ENCODE assay signal across 14 cellular contexts in genomic region chr6:135251964-135252429, GRCh38.
A peak's percentile ranks its signal among the peaks of the same experiment; 100 is the strongest.
DNase-seq lines count a peak whose midpoint lies in the region; ATAC-seq, FAIRE-seq and TF ChIP-seq lines count a peak whose summit lies in the region.
"Had no signal": no experiment of that assay in that cellular context is flagged by ENCODE, and none has a peak within 500 bp of the region (broad histone marks: within the 10 kb centered on the region; RNA-seq: fewer than 3 reads in every experiment).

No MANE protein-coding gene starts in this region.

- intact Hi-C loops in mucosa of descending colon (cut with DNase I, micrococcal nuclease), result no loop called here

- TF ChIP-seq CTCF in astrocyte of the spinal cord (IDR thresholded peaks at IDR 0.05; ENCODE audit: low read depth, low read length) (no peak), mucosa of descending colon (IDR thresholded peaks at IDR 0.05) (no peak)

- DNase-seq in NCI-H1417 (lab: John Stamatoyannopoulos, UW) (peak in 2 of 3 experiments; percentile 55 to 72), NCI-H1417 treated with DMSO at 0.1 percent for 48 hours (lab: John Stamatoyannopoulos, UW) (no peak), HTR-8/SVneo (ENCODE audit: insufficient read length, low spot score) (peak; percentile 17), astrocyte of the spinal cord (ENCODE audit: low read depth, low spot score) (peak; percentile 38), mucosa of descending colon (peak in 2 of 3 donors; percentile 42 to 56), dermis blood vessel endothelial cell (no peak), NCI-H524 (lab: John Stamatoyannopoulos, UW) (no peak)
- DNase-seq: activated T-cell treated with anti-CD3 and anti-CD28 coated beads, Interleukin-2, amount 50 U/mL, for 4 hours; esophagus squamous epithelium; kidney; NCI-H1930 had no signal

- no peak for FAIRE-seq in HTR-8/SVneo (lab: Jason Lieb, UNC)
- FAIRE-seq: kidney had no signal

- H3K36me3 ChIP-seq in mucosa of descending colon (ENCODE audit: low read depth), result no peaks in the 10 kb centered on the region
- H3K36me3 ChIP-seq: cardiac muscle cell, esophagus squamous epithelium, Peyer's patch had no signal

- peaks cover 36% of the 10 kb centered on the region for H3K4me1 ChIP-seq in mucosa of descending colon (ENCODE audit: low read depth)

- no peak overlapping the region for H3K4me3 ChIP-seq in astrocyte of the spinal cord (ENCODE audit: low read depth, low read length)
- H3K4me3 ChIP-seq in mucosa of descending colon, result no peak overlapping the region
- H3K4me3 ChIP-seq: cardiac muscle cell, esophagus squamous epithelium, Peyer's patch had no signal

- H3K9me3 ChIP-seq in mucosa of descending colon, result no peaks in the 10 kb centered on the region
- H3K9me3 ChIP-seq: esophagus squamous epithelium, Peyer's patch had no signal

- ATAC-seq in mucosa of descending colon (peak; percentile 43), HG02973 (IDR thresholded peaks at IDR 0.05; ENCODE audit: unreplicated experiment) (no peak)
- ATAC-seq: activated T-cell treated with anti-CD3 and anti-CD28 coated beads, Interleukin-2, amount 50 U/mL, for 4 hours had no signal

- in situ Hi-C loops in astrocyte of the spinal cord (cut with HindIII; ENCODE audit: low sequenced_read_pairs), result no loop called here

Comparison
In these comparisons a context has a peak if more than half of its experiments do, and no peak if none do; other contexts are left out.
1. DNase-seq: peak in NCI-H1417 (2 of 3), HTR-8/SVneo (single experiment), astrocyte of the spinal cord (single experiment) and mucosa of descending colon (2 of 3); none in NCI-H1417 treated with DMSO at 0.1 percent for 48 hours (single experiment), dermis blood vessel endothelial cell (single experiment) and NCI-H524 (0 of 2).